17 cellular contexts compared by ENCODE assay signal in the genomic region with DNA sequence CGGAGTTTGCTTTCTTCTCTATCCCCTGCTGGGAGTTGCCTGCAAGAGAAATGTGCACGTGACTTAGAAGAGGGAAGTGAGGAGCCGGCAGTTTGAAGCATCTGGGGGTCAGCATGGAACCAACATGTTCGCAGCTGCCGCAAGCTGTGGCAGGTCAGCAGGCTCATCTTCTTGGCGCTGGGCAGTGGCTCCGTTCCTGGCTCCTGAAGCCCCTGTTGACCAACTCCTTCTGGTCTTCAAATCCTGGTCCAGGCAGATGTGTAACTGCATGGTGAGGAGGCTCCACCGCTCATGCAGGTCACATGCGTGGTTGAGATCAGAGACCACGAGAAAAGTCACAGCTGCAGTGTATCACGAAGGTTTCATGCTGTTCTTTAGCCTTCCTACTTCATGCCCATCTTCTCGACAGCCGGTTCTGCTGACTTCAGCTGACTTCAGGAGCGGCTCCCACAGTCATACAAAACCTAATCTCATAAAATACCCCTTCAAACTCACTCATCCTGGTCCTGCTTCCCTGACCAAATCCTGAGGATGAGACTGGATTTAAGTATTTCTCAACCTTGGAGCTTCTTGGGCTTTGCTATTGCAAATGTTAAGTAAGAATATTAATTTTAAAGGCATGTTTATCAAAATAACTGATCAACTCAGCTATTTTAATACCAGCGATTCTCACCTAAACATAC. TPM values are rescaled to one million over a fixed set of nuclear protein-coding genes. Genes with fewer than 3 reads are reported as not detected.
A peak's percentile ranks its signal among the peaks of the same experiment; 100 is the strongest.
DNase-seq lines count a peak whose midpoint lies in the region; ATAC-seq and TF ChIP-seq lines count a peak whose summit lies in the region.
"Had no signal": no experiment of that assay in that cellular context is flagged by ENCODE, and none has a peak within 500 bp of the region (broad histone marks: within the 10 kb centered on the region; RNA-seq: fewer than 3 reads in every experiment).

No MANE protein-coding gene starts in this region.

- H3K27ac Mint-ChIP-seq in activated T-cell treated with anti-CD3 and anti-CD28 coated beads, Interleukin-2, amount 50 U/mL, for 72 hours: no peak overlapping the region
- H3K27ac Mint-ChIP-seq: activated naive CD4-positive, alpha-beta T cell treated with anti-CD3 and anti-CD28 coated beads, Interleukin-2, amount 10 ng/mL, durations not matched to agents 7 days and 5 days; CD8-positive, alpha-beta memory T cell; naive thymus-derived CD4-positive, alpha-beta T cell; stimulated activated memory B cell treated with anti-CD40 and anti-IgM and Interleukin-4, amounts not matched to agents 10 μg/mL and 1 μg/mL and 100 μg/mL, for 72 hours had no signal

- TF ChIP-seq POLR2A in gastroesophageal sphincter (IDR thresholded peaks at IDR 0.05) (no peak), transverse colon (IDR thresholded peaks at IDR 0.05) (no peak)

- DNase-seq in HEK293T (ENCODE audit: extremely low spot score) (no peak), RWPE1 (ENCODE audit: low spot score) (no peak), transverse colon (peak; percentile 32), NCI-H446 treated with DMSO at 0.1 percent for 48 hours (lab: John Stamatoyannopoulos, UW) (no peak), LoVo (ENCODE audit: low spot score) (no peak)
- no peak for DNase-seq in activated T-cell treated with anti-CD3 and anti-CD28 coated beads, Interleukin-2, amount 50 U/mL, for 72 hours
- DNase-seq in activated CD4-positive, alpha-beta T cell treated with anti-CD3 and anti-CD28 coated beads for 4 hours: no peak
- DNase-seq: activated CD8-positive, alpha-beta memory T cell treated with anti-CD3 and anti-CD28 coated beads, Interleukin-2, amount 50 U/mL, for 48 hours; activated naive CD4-positive, alpha-beta T cell treated with anti-CD3 and anti-CD28 coated beads, Interleukin-2, amount 10 ng/mL, durations not matched to agents 7 days and 5 days; CD8-positive, alpha-beta memory T cell; naive thymus-derived CD4-positive, alpha-beta T cell; NK-92 treated with Interleukin-12 subunit alpha and Interleukin-12 subunit beta, amount 100 ng/mL, for 24 hours; stimulated activated CD4-positive, alpha-beta T cell treated with anti-CD3 and anti-CD28 coated beads, Interleukin-4, amount 100 ng/mL, for 4 hours had no signal

- intact Hi-C loops in transverse colon (cut with DNase I; ENCODE audit: low total_unique reads): no loop called here

- H3K27ac ChIP-seq in RWPE1: peak overlapping the region; percentile 86
- H3K27ac ChIP-seq in gastroesophageal sphincter: peak overlapping the region in 1 of 4 donors; percentile 11
- H3K27ac ChIP-seq in transverse colon: peak overlapping the region; percentile 34 to 80 (median 64)
- H3K27ac ChIP-seq: right atrium auricular region had no signal

- no peak overlapping the region for H3K4me3 Mint-ChIP-seq in activated T-cell treated with anti-CD3 and anti-CD28 coated beads, Interleukin-2, amount 50 U/mL, for 72 hours
- H3K4me3 Mint-ChIP-seq: activated naive CD4-positive, alpha-beta T cell treated with anti-CD3 and anti-CD28 coated beads, Interleukin-2, amount 10 ng/mL, durations not matched to agents 7 days and 5 days; CD8-positive, alpha-beta memory T cell; naive thymus-derived CD4-positive, alpha-beta T cell; stimulated activated memory B cell treated with anti-CD40 and anti-IgM and Interleukin-4, amounts not matched to agents 10 μg/mL and 1 μg/mL and 100 μg/mL, for 72 hours had no signal

- TF ChIP-seq EP300 in gastroesophageal sphincter (IDR thresholded peaks at IDR 0.05) (no peak), transverse colon (IDR thresholded peaks at IDR 0.05; ENCODE audit: low read depth) (no peak)

- H3K27me3 Mint-ChIP-seq in activated T-cell treated with anti-CD3 and anti-CD28 coated beads, Interleukin-2, amount 50 U/mL, for 72 hours (ENCODE audit: low read depth): peaks cover 15% of the 10 kb centered on the region

- H3K4me3 ChIP-seq in gastroesophageal sphincter (no peak overlapping the region), transverse colon (no peak overlapping the region)
- H3K4me3 ChIP-seq: right atrium auricular region had no signal

- H3K36me3 Mint-ChIP-seq in activated T-cell treated with anti-CD3 and anti-CD28 coated beads, Interleukin-2, amount 50 U/mL, for 72 hours (ENCODE audit: insufficient read depth in 2 of 2): no peaks in the 10 kb centered on the region
- H3K36me3 Mint-ChIP-seq: activated naive CD4-positive, alpha-beta T cell treated with anti-CD3 and anti-CD28 coated beads, Interleukin-2, amount 10 ng/mL, durations not matched to agents 7 days and 5 days; stimulated activated memory B cell treated with anti-CD40 and anti-IgM and Interleukin-4, amounts not matched to agents 10 μg/mL and 1 μg/mL and 100 μg/mL, for 72 hours had no signal

- H3K4me1 Mint-ChIP-seq in activated T-cell treated with anti-CD3 and anti-CD28 coated beads, Interleukin-2, amount 50 U/mL, for 72 hours (ENCODE audit: low read depth): peaks cover 1% of the 10 kb centered on the region
- H3K4me1 Mint-ChIP-seq: activated naive CD4-positive, alpha-beta T cell treated with anti-CD3 and anti-CD28 coated beads, Interleukin-2, amount 10 ng/mL, durations not matched to agents 7 days and 5 days; CD8-positive, alpha-beta memory T cell; stimulated activated memory B cell treated with anti-CD40 and anti-IgM and Interleukin-4, amounts not matched to agents 10 μg/mL and 1 μg/mL and 100 μg/mL, for 72 hours had no signal

- H3K36me3 ChIP-seq in gastroesophageal sphincter (no peaks in the 10 kb centered on the region), transverse colon (no peaks in the 10 kb centered on the region)
- H3K36me3 ChIP-seq: right atrium auricular region had no signal

- CTCF ChIA-PET in HEK293T (lab: Yijun Ruan, JAX): interaction anchor here (1.1 kb wide), 1 partner anchor 12 kb away, joined by 3 read pairs; no protein-coding TSS in a partner anchor
- CTCF ChIA-PET in RWPE1 (lab: Yijun Ruan, JAX): interaction anchor here (2.9 kb wide), 1 partner anchor 11 kb away, joined by 9 read pairs; no protein-coding TSS in a partner anchor

- H3K4me1 ChIP-seq in gastroesophageal sphincter (no peaks in the 10 kb centered on the region), transverse colon (peaks cover 3 to 45% (median 23%) of the 10 kb centered on the region in 4 donors)
- H3K4me1 ChIP-seq: right atrium auricular region had no signal

- H3K9me3 ChIP-seq in gastroesophageal sphincter (no peaks in the 10 kb centered on the region), transverse colon (no peaks in the 10 kb centered on the region)
- H3K9me3 ChIP-seq: right atrium auricular region had no signal

- no peak for TF ChIP-seq CTCF in RWPE1 (conservative IDR thresholded peaks at IDR 0.05; ENCODE audit: low read depth)
- no peak for TF ChIP-seq CTCF in gastroesophageal sphincter (IDR thresholded peaks at IDR 0.05)
- no peak for TF ChIP-seq CTCF in transverse colon (IDR thresholded peaks at IDR 0.05)

- POLR2A ChIA-PET in HEK293T (lab: Yijun Ruan, JAX) (interaction anchor here (0.7 kb wide), 1 partner anchor 1034 kb away, joined by 3 read pairs; no protein-coding TSS in a partner anchor), RWPE1 (lab: Yijun Ruan, JAX; ENCODE audit: low non-redundant PET) (no interaction called here)

- H3K9me3 Mint-ChIP-seq in activated T-cell treated with anti-CD3 and anti-CD28 coated beads, Interleukin-2, amount 50 U/mL, for 72 hours: peaks cover 0 to 2% of the 10 kb centered on the region in 2 donors
- H3K9me3 Mint-ChIP-seq: activated naive CD4-positive, alpha-beta T cell treated with anti-CD3 and anti-CD28 coated beads, Interleukin-2, amount 10 ng/mL, durations not matched to agents 7 days and 5 days; CD8-positive, alpha-beta memory T cell had no signal

- in situ Hi-C loops in transverse colon (cut with MboI; ENCODE audit: low pct_ligation_motif_present in 1 of 4, low pct_unique_long_range_greater_than_20kb in 1 of 4, low sequenced_read_pairs in 3 of 4): loop anchor here in 2 of 4 donors (25.0 kb wide), 1 partner anchor 522 kb away; no protein-coding TSS in a partner anchor

- H3K27me3 ChIP-seq in gastroesophageal sphincter (peaks cover 6% of the 10 kb centered on the region), transverse colon (no peaks in the 10 kb centered on the region)
- H3K27me3 ChIP-seq: right atrium auricular region had no signal

- peak; percentile 39 for ATAC-seq in gastroesophageal sphincter
- ATAC-seq in activated T-cell treated with anti-CD3 and anti-CD28 coated beads, Interleukin-2, amount 50 U/mL, for 72 hours (replicated peaks in 1 of 2): no peak
- ATAC-seq: naive thymus-derived CD4-positive, alpha-beta T cell; stimulated activated memory B cell treated with anti-CD40 and anti-IgM and Interleukin-4, amounts not matched to agents 10 μg/mL and 1 μg/mL and 100 μg/mL, for 72 hours had no signal

- 55 to 79% methylated on average over 5 to 6 of the region's 15 CpGs for WGBS in gastroesophageal sphincter (ENCODE audit: low coverage in 1 of 2), 2 donors
- 54 to 58% methylated on average over 7 to 15 of the region's 15 CpGs for WGBS in transverse colon (ENCODE audit: low coverage in 1 of 2), 2 donors

TF ChIP-seq in HEK293T, 16 proteins besides CTCF, POLR2A, EP300 and RAD21:
- TF ChIP-seq CTBP1 (IDR thresholded peaks at IDR 0.05; ENCODE audit: borderline replicate concordance): no peak
- 0 out of 2 replicates have a peak, but pooled peaks have one; percentile 27 for TF ChIP-seq L3MBTL2 (conservative IDR thresholded peaks at IDR 0.05)

RNA-seq across cellular contexts. Expression of a gene that starts 44.9 kb away (rescaled TPM):
- 1 to 10 TPM in 1 of 4 donors, under 1 TPM in 1, not detected in 2; 0.35 to 1.0 TPM for total RNA-seq in gastroesophageal sphincter
- total RNA-seq in transverse colon: 100 to 1,000 TPM in 2 of 4 donors, 10 to 100 TPM in 2; 68.9 to 127 (median 89.0) TPM
- total RNA-seq in activated T-cell treated with anti-CD3 and anti-CD28 coated beads, Interleukin-2, amount 50 U/mL, for 72 hours: not detected
- total RNA-seq: cardiac septum, right atrium auricular region had no signal

RNA-seq across cellular contexts. Expression of a gene that starts 58.5 kb away (rescaled TPM):
- total RNA-seq in gastroesophageal sphincter (under 1 TPM in 1 of 4 donors, not detected in 3; 0.69 TPM), transverse colon (not detected)
- total RNA-seq in activated T-cell treated with anti-CD3 and anti-CD28 coated beads, Interleukin-2, amount 50 U/mL, for 72 hours: not detected
- total RNA-seq: cardiac septum had no signal

Comparison
In these comparisons a context has a peak if more than half of its experiments do, and no peak if none do; other contexts are left out.
1. RNA of a gene that starts 44.9 kb away (total RNA-seq): 68.9 to 127 TPM in transverse colon; 0.35 to 1.0 TPM in gastroesophageal sphincter and not detected in activated T-cell treated with anti-CD3 and anti-CD28 coated beads, Interleukin-2, amount 50 U/mL, for 72 hours; every median in the first group is over 10 times any median in the second.